21 cellular contexts compared by ENCODE assay signal in the genomic region with DNA sequence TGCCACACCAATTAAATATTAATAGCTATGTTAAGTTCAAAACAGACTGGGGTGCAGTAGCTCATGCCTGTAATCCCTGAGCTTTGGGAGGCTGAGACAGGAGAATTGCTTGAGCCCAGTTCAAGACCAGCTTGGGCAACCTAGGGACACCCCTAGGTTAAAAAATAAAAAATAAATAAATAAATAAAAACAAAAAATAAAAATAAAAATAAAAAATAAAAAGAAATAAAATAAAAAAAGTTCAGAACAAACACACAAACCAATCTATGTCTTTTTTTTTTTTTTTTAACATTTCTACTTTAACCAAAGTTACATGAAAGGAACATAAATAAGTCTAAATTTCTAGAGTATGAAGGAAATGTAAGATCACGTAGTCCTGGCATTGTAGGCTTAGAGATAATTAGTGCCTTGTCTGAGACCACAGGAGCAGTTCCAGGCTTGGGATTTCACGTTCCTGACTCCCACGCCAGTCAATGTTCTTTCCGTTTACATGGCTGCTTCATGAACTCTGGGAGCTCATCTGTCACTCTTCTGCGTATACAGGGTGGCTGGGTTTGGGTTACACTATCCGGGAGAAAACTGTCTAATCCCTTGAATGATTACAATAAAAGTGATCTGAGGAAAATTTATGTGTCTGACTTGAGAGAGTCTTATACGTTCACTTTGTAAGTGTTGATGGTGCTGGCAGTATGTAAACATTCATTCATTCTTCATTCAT.
DNase-seq lines count a peak whose midpoint lies in the region; ATAC-seq and TF ChIP-seq lines count a peak whose summit lies in the region.
"Had no signal": no experiment of that assay in that cellular context is flagged by ENCODE, and none has a peak within 500 bp of the region (broad histone marks: within the 10 kb centered on the region; RNA-seq: fewer than 3 reads in every experiment).

No MANE protein-coding gene starts in this region.

- DNase-seq in NCI-H69 (lab: John Stamatoyannopoulos, UW) (peak; percentile 19), glutamatergic neuron (no peak), nephron progenitor cell (no peak), Caco-2 (no peak)
- DNase-seq: BE2C; CD4-positive, CD25-positive, alpha-beta regulatory T cell; COR-L47; DMS 273 treated with DMSO at 0.1 percent for 48 hours; DMS79 treated with DMSO at 0.1 percent for 48 hours; MG63; NCI-H1092; NCI-H1436 treated with DMSO at 0.1 percent for 48 hours; NCI-H1930; NCI-H345; OCI-M1 had no signal

- intact Hi-C loops in Caco-2 (cut with micrococcal nuclease; ENCODE audit: unreplicated experiment), result no loop called here

- H3K4me1 Mint-ChIP-seq in glutamatergic neuron (ENCODE audit: low read depth, unreplicated experiment), result peaks cover 56% of the 10 kb centered on the region
- H3K4me1 Mint-ChIP-seq in nephron progenitor cell, result peaks cover 42% of the 10 kb centered on the region
- peaks cover 15% of the 10 kb centered on the region for H3K4me1 Mint-ChIP-seq in Caco-2 (ENCODE audit: low read depth, unreplicated experiment)

- H3K4me1 ChIP-seq in BLaER1 (peaks cover 12% of the 10 kb centered on the region), Caco-2 (no peaks in the 10 kb centered on the region)
- H3K4me1 ChIP-seq: BE2C, SJCRH30 had no signal

- CTCF ChIA-PET in Caco-2 (lab: Charles Lee), result no interaction called here

- no peak for TF ChIP-seq CTCF in glutamatergic neuron (IDR thresholded peaks at IDR 0.05; ENCODE audit: partially characterized antibody, unreplicated experiment)
- no peak for TF ChIP-seq CTCF in nephron progenitor cell (IDR thresholded peaks at IDR 0.05)
- TF ChIP-seq CTCF in Caco-2 (IDR thresholded peaks at IDR 0.05; ENCODE audit: insufficient read depth in 1 of 2, low read depth in 1 of 2, low read length in 1 of 2, severe bottlenecking in 1 of 2, unreplicated experiment in 1 of 2), result no peak

- no peaks in the 10 kb centered on the region for H3K27me3 ChIP-seq in BLaER1
- no peaks in the 10 kb centered on the region for H3K27me3 ChIP-seq in Caco-2 (replicated peaks; ENCODE audit: control insufficient read depth, insufficient read depth, low read length)
- H3K27me3 ChIP-seq: BE2C, MG63, SJCRH30 had no signal

- H3K9me3 ChIP-seq in BLaER1 (no peaks in the 10 kb centered on the region), Caco-2 (no peaks in the 10 kb centered on the region)
- H3K9me3 ChIP-seq: A549, BE2C, MG63, SJCRH30 had no signal

- H3K27ac ChIP-seq in BLaER1, result no peak overlapping the region
- H3K27ac ChIP-seq: A549, SJCRH30 had no signal

- ATAC-seq in esophagus mucosa (no peak), HG02623 (IDR thresholded peaks at IDR 0.05; ENCODE audit: unreplicated experiment) (no peak)
- ATAC-seq: A549, GM12878 had no signal

- H3K36me3 ChIP-seq in BLaER1, result peaks cover 35% of the 10 kb centered on the region
- H3K36me3 ChIP-seq in Caco-2 (ENCODE audit: control insufficient read depth, insufficient read depth, low read length), result no peaks in the 10 kb centered on the region; the same call in none of the 2 replicates
- H3K36me3 ChIP-seq: MG63 had no signal

- POLR2A ChIA-PET in Caco-2 (lab: Charles Lee), result no interaction called here

- H3K4me3 ChIP-seq in BLaER1 (no peak overlapping the region), Caco-2 (ENCODE audit: low read depth, low read length) (no peak overlapping the region)
- H3K4me3 ChIP-seq: A549, GM12878, MG63, SJCRH30 had no signal

- H3K36me3 Mint-ChIP-seq in glutamatergic neuron (ENCODE audit: unreplicated experiment), result peaks cover 5% of the 10 kb centered on the region
- peaks cover 45% of the 10 kb centered on the region for H3K36me3 Mint-ChIP-seq in nephron progenitor cell (ENCODE audit: low read depth)
- H3K36me3 Mint-ChIP-seq in Caco-2 (ENCODE audit: insufficient read depth, unreplicated experiment), result peaks cover 11% of the 10 kb centered on the region

- peaks cover 70% of the 10 kb centered on the region for H4K20me1 ChIP-seq in BLaER1

- BruUV-seq in Caco-2 (replicated peaks; lab: Mats Ljungman, UMichigan), result no TSS peak

- H3K9me3 Mint-ChIP-seq in glutamatergic neuron (ENCODE audit: unreplicated experiment), result no peaks in the 10 kb centered on the region
- H3K9me3 Mint-ChIP-seq in nephron progenitor cell, result no peaks in the 10 kb centered on the region
- no peaks in the 10 kb centered on the region for H3K9me3 Mint-ChIP-seq in Caco-2 (ENCODE audit: unreplicated experiment)
- H3K9me3 Mint-ChIP-seq: CD4-positive, CD25-positive, alpha-beta regulatory T cell had no signal

- H3K4me2 ChIP-seq in BLaER1, result peak overlapping the region; percentile 13; the same call in 1 of the 2 replicates
- H3K4me2 ChIP-seq: A549 had no signal

- H3K9ac ChIP-seq in BLaER1, result no peak overlapping the region

- H3K27ac Mint-ChIP-seq in glutamatergic neuron (ENCODE audit: unreplicated experiment) (peak overlapping the region; percentile 52), nephron progenitor cell (peak overlapping the region; percentile 10), Caco-2 (ENCODE audit: unreplicated experiment) (no peak overlapping the region)
- H3K27ac Mint-ChIP-seq: CD4-positive, CD25-positive, alpha-beta regulatory T cell had no signal

- H3K27me3 Mint-ChIP-seq in glutamatergic neuron (ENCODE audit: unreplicated experiment) (peaks cover 5% of the 10 kb centered on the region), nephron progenitor cell (ENCODE audit: low read depth, poor library complexity) (no peaks in the 10 kb centered on the region), Caco-2 (ENCODE audit: insufficient read depth, unreplicated experiment) (no peaks in the 10 kb centered on the region)
- H3K27me3 Mint-ChIP-seq: CD4-positive, CD25-positive, alpha-beta regulatory T cell had no signal

- H3K4me3 Mint-ChIP-seq in glutamatergic neuron (ENCODE audit: unreplicated experiment) (peak overlapping the region; percentile 57), nephron progenitor cell (no peak overlapping the region), Caco-2 (ENCODE audit: unreplicated experiment) (no peak overlapping the region)
- H3K4me3 Mint-ChIP-seq: CD4-positive, CD25-positive, alpha-beta regulatory T cell had no signal
